Comparison of ENCODE assay signal across 10 cellular contexts in the genomic region with DNA sequence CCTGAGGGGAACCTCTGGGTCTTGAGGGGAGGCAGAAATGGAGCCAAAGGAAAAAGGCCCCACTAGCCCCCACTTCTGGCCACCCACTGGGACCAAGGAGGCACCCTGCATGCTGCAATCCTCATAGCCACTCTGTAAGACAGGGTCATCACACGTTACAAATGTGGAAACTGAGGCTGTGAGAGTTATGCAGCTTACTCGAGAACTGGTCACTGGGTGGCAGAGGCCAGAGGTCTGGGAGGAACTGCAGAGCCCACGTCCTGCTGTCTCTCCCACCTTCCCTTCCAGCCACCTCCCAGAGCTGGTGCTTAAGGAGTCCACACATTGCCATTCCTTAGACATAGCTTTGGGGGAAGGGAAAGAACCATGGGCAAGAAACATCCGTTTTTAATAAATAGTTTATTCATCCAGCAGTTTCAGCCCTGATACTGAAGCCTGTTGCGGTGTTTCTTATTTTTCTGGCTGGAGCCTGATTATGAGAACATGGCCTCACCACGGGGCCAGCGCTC. TPM values are rescaled to one million over a fixed set of nuclear protein-coding genes. Genes with fewer than 3 reads are reported as not detected.
DNase-seq lines count a peak whose midpoint lies in the region; ATAC-seq, FAIRE-seq and TF ChIP-seq lines count a peak whose summit lies in the region.
"Had no signal": no experiment of that assay in that cellular context is flagged by ENCODE, and none has a peak within 500 bp of the region (broad histone marks: within the 10 kb centered on the region; RNA-seq: fewer than 3 reads in every experiment).

No MANE protein-coding gene starts in this region.

- POLR2A ChIA-PET in PC-9 (lab: Charles Lee; ENCODE audit: unreplicated experiment), result interaction anchor here (0.9 kb wide), 1 partner anchor 18 kb away, joined by 3 read pairs; a partner anchor contains a TSS

- H3K4me1 ChIP-seq in PC-9 (replicated peaks; ENCODE audit: insufficient read depth) (peaks cover 19% of the 10 kb centered on the region), mesodermal cell (ENCODE audit: control insufficient read depth, insufficient read depth, low read length, poor library complexity, severe bottlenecking) (peaks cover 48% of the 10 kb centered on the region), thyroid gland (peaks cover 26 to 42% of the 10 kb centered on the region in 2 donors)

- no peak overlapping the region for H2AFZ ChIP-seq in PC-9

- TF ChIP-seq POLR2A in thyroid gland (IDR thresholded peaks at IDR 0.05), result no peak

- H3K4me3 ChIP-seq in PC-9, result no peak overlapping the region
- H3K4me3 ChIP-seq in dorsolateral prefrontal cortex, result peak overlapping the region in 2 of 59 donors; percentile 26 to 28
- H3K4me3 ChIP-seq in mesodermal cell (ENCODE audit: extremely low read depth, insufficient read depth, low read length, poor library complexity, severe bottlenecking), result no peak overlapping the region
- no peak overlapping the region for H3K4me3 ChIP-seq in thyroid gland (replicated peaks in 1 of 3)

- no peaks in the 10 kb centered on the region for H3K9me2 ChIP-seq in PC-9 (ENCODE audit: insufficient read depth)

- DNase-seq in PC-9 (no peak), dorsolateral prefrontal cortex (no peak), thyroid gland (no peak), RCC 7860 (ENCODE audit: low spot score) (no peak), kidney tubule cell (ENCODE audit: low spot score) (no peak), NCI-H1930 (lab: John Stamatoyannopoulos, UW) (no peak)

- no peaks in the 10 kb centered on the region for H3K79me2 ChIP-seq in PC-9 (ENCODE audit: low read depth)

- H3K36me3 ChIP-seq in PC-9 (ENCODE audit: low read depth), result peaks cover 11% of the 10 kb centered on the region
- peaks cover 33% of the 10 kb centered on the region for H3K36me3 ChIP-seq in mesodermal cell (ENCODE audit: control insufficient read depth, insufficient read depth, low read length)
- peaks cover 25 to 33% of the 10 kb centered on the region in 2 donors for H3K36me3 ChIP-seq in thyroid gland

- TF ChIP-seq CTCF in PC-9 (conservative IDR thresholded peaks at IDR 0.05), result no peak
- TF ChIP-seq CTCF in dorsolateral prefrontal cortex (IDR thresholded peaks at IDR 0.05 in 54 of 56, conservative IDR thresholded peaks at IDR 0.05 in 2 of 56; ENCODE audit: low read depth in 1 of 56, partially characterized antibody in 56 of 56), result no peak
- TF ChIP-seq CTCF in thyroid gland (IDR thresholded peaks at IDR 0.05), result no peak

- H3K27me3 ChIP-seq in PC-9 (ENCODE audit: insufficient read depth, low read depth), result no peaks in the 10 kb centered on the region
- no peaks in the 10 kb centered on the region for H3K27me3 ChIP-seq in dorsolateral prefrontal cortex
- no peaks in the 10 kb centered on the region for H3K27me3 ChIP-seq in thyroid gland

- intact Hi-C loops in PC-9 (cut with micrococcal nuclease; ENCODE audit: unreplicated experiment) (loop anchor here (1.0 to 2.0 kb wide), 3 partner anchors 256 to 384 kb away; no protein-coding TSS in a partner anchor), dorsolateral prefrontal cortex (cut with DNase I) (loop anchor here (1.0 to 5.0 kb wide), 4 partner anchors 18 to 384 kb away; a partner anchor contains a TSS), thyroid gland (cut with DNase I) (loop anchor here (5.0 to 10.0 kb wide), 2 partner anchors 54 to 256 kb away; no protein-coding TSS in a partner anchor)

- H3K9me3 ChIP-seq in PC-9 (ENCODE audit: insufficient read depth, low read depth) (no peaks in the 10 kb centered on the region), mesodermal cell (ENCODE audit: control insufficient read depth, low read length) (no peaks in the 10 kb centered on the region), thyroid gland (no peaks in the 10 kb centered on the region)

- no peak for ATAC-seq in HG03565 (IDR thresholded peaks at IDR 0.05; ENCODE audit: unreplicated experiment)

- H3K4me2 ChIP-seq in PC-9, result peak overlapping the region; percentile 61; the same call in 1 of the 2 replicates

- peaks cover 20% of the 10 kb centered on the region; the same call in 1 of the 2 replicates for H3F3A ChIP-seq in PC-9 (ENCODE audit: insufficient read depth, low read depth)

- no peak for FAIRE-seq in RCC 7860 (lab: Jason Lieb, UNC)
- FAIRE-seq: islet of Langerhans had no signal

- peaks cover 5% of the 10 kb centered on the region; the same call in 1 of the 2 replicates for H4K20me1 ChIP-seq in PC-9 (ENCODE audit: insufficient read depth)

- 49 to 55% methylated on average over 4 to 6 of the region's 7 CpGs for WGBS in mesodermal cell (ENCODE audit: insufficient coverage in 2 of 2), 2 experiments
- 34 to 35% methylated on average over 7 of the region's 7 CpGs for WGBS in thyroid gland, 2 donors

- CTCF ChIA-PET in PC-9 (lab: Charles Lee), result interaction anchor here (0.6 to 1.4 kb wide), 8 partner anchors 10 to 385 kb away, joined by 3 to 16 read pairs (median 4); a partner anchor contains a TSS

- H3K27ac ChIP-seq in PC-9, result 0 out of 2 replicates have a peak overlapping the region, but pooled peaks have one; percentile 15
- H3K27ac ChIP-seq in dorsolateral prefrontal cortex, result peak overlapping the region in 52 of 59 donors; percentile 1 to 85 (median 61)
- H3K27ac ChIP-seq in mesodermal cell (ENCODE audit: low read depth, low read length, severe bottlenecking), result peak overlapping the region; percentile 55
- peak overlapping the region; percentile 42 to 93 (median 81) for H3K27ac ChIP-seq in thyroid gland

- no TSS peak for BruUV-seq in PC-9 (replicated peaks; lab: Mats Ljungman, UMichigan)

RNA-seq across cellular contexts. Expression of a gene that starts 18.0 kb away (rescaled TPM):
- total RNA-seq in PC-9 (2021) (65.9 and 66.5 TPM in 2 replicates), dorsolateral prefrontal cortex (10 to 100 TPM; 37.1 to 79.5 (median 56.7) TPM), thyroid gland (10 to 100 TPM; 50.0 to 76.6 (median 64.6) TPM)
- 66.6 TPM for polyA plus RNA-seq in mesodermal cell (2013, experiment 1 of 2)
- 61.4 TPM for polyA plus RNA-seq in mesodermal cell (2013, experiment 2 of 2)

RNA-seq across cellular contexts. Expression of a gene that starts 24.2 kb away (rescaled TPM):
- total RNA-seq in PC-9 (2021), result not detected in 2 replicates
- 10 to 100 TPM in 52 of 120 experiments, 1 to 10 TPM in 68; 1.1 to 55.5 (median 9.0) TPM for total RNA-seq in dorsolateral prefrontal cortex
- 6.5 TPM for polyA plus RNA-seq in mesodermal cell (2013, experiment 1 of 2)
- polyA plus RNA-seq in mesodermal cell (2013, experiment 2 of 2), result 6.4 TPM
- 10 to 100 TPM in 3 of 4 donors, 1 to 10 TPM in 1; 7.9 to 20.5 (median 17.1) TPM for total RNA-seq in thyroid gland
- total RNA-seq: Daoy had no signal

RNA-seq across cellular contexts. Expression of a gene that starts 32.9 kb away (rescaled TPM):
- total RNA-seq in PC-9 (2021), result not detected in 2 replicates
- not detected for total RNA-seq in dorsolateral prefrontal cortex
- not detected for polyA plus RNA-seq in mesodermal cell (2013, experiment 1 of 2)
- not detected for polyA plus RNA-seq in mesodermal cell (2013, experiment 2 of 2)
- not detected for total RNA-seq in thyroid gland
- total RNA-seq: Daoy had no signal

RNA-seq across cellular contexts. Expression of a gene that starts 59.4 kb away (rescaled TPM):
- total RNA-seq in PC-9 (2021) (71.2 and 72.9 TPM in 2 replicates), dorsolateral prefrontal cortex (10 to 100 TPM; 32.1 to 86.2 (median 53.0) TPM), thyroid gland (10 to 100 TPM; 21.1 to 74.7 (median 32.7) TPM)
- polyA plus RNA-seq in mesodermal cell (2013, experiment 1 of 2), result 118 TPM
- polyA plus RNA-seq in mesodermal cell (2013, experiment 2 of 2), result 101 TPM

Comparison
In these comparisons a context has a peak if more than half of its experiments do, and no peak if none do; other contexts are left out.
1. H3K27ac ChIP-seq: peak in every context shown above with its lines; median percentile 81 in thyroid gland; 61 in dorsolateral prefrontal cortex; 55 in mesodermal cell; 15 in PC-9.